16 cellular contexts compared by ENCODE assay signal in the genomic region with DNA sequence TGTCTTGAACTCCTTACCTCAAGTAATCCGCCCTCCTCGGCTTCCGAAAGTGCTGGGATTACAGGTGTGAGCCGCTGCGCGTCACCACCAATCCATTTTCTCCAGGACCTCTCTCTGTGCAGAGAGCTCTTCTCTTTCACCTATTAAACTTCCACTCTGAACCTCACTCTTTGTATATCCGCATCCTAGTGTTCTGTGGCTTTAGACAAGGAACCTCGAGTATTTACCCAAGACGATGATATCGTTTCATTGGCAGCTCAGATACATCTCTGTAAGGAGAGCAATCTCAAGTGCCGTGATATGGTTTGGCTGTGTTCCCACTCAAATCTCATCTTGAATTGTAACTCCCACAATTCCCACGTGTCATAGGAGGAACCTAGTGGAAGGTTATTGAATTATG. TPM values are rescaled to one million over a fixed set of nuclear protein-coding genes. Genes with fewer than 3 reads are reported as not detected.
DNase-seq lines count a peak whose midpoint lies in the region; ATAC-seq and TF ChIP-seq lines count a peak whose summit lies in the region.
"Had no signal": no experiment of that assay in that cellular context is flagged by ENCODE, and none has a peak within 500 bp of the region (broad histone marks: within the 10 kb centered on the region; RNA-seq: fewer than 3 reads in every experiment).

No MANE protein-coding gene starts in this region.

- ATAC-seq in HG03521 (IDR thresholded peaks at IDR 0.05; ENCODE audit: unreplicated experiment) = no peak
- no peak for ATAC-seq in activated naive CD8-positive, alpha-beta T cell treated with anti-CD3 and anti-CD28 coated beads, Interleukin-2, amount 50 U/mL, for 24 hours
- ATAC-seq: HCT116 had no signal

- no peak for TF ChIP-seq CTCF in endothelial cell (IDR thresholded peaks at IDR 0.05; ENCODE audit: unreplicated experiment)

- peaks cover 26% of the 10 kb centered on the region for H3K36me3 Mint-ChIP-seq in endothelial cell (ENCODE audit: low read depth, unreplicated experiment)
- H3K36me3 Mint-ChIP-seq in activated naive CD8-positive, alpha-beta T cell treated with anti-CD3 and anti-CD28 coated beads, Interleukin-2, amount 50 U/mL, for 24 hours (ENCODE audit: low read depth) = peaks cover 22% of the 10 kb centered on the region
- H3K36me3 Mint-ChIP-seq: IgD-negative memory B cell had no signal

- DNase-seq in NCI-H1092 treated with DMSO at 0.1 percent for 48 hours (lab: John Stamatoyannopoulos, UW) (peak; percentile 14), NCI-H1092 (lab: John Stamatoyannopoulos, UW) (no peak), NCI-H226 (peak; percentile 53), endothelial cell (ENCODE audit: low spot score) (no peak), dermis blood vessel endothelial cell (no peak)
- no peak for DNase-seq in activated T-cell treated with anti-CD3 and anti-CD28 coated beads, Interleukin-2, amount 50 U/mL, for 48 hours
- no peak for DNase-seq in activated naive CD8-positive, alpha-beta T cell treated with anti-CD3 and anti-CD28 coated beads, Interleukin-2, amount 50 U/mL, for 24 hours
- DNase-seq: 8988T, GM23248, NCI-H446 treated with DMSO at 0.1 percent for 48 hours, NCI-H748 treated with DMSO at 0.1 percent for 48 hours, Right ventricle myocardium superior, SK-N-SH had no signal

- peaks cover 3% of the 10 kb centered on the region for H3K27me3 Mint-ChIP-seq in endothelial cell (ENCODE audit: unreplicated experiment)
- no peaks in the 10 kb centered on the region for H3K27me3 Mint-ChIP-seq in activated naive CD8-positive, alpha-beta T cell treated with anti-CD3 and anti-CD28 coated beads, Interleukin-2, amount 50 U/mL, for 24 hours

- peak overlapping the region; percentile 44 for H3K4me3 Mint-ChIP-seq in endothelial cell (ENCODE audit: unreplicated experiment)
- no peak overlapping the region for H3K4me3 Mint-ChIP-seq in activated naive CD8-positive, alpha-beta T cell treated with anti-CD3 and anti-CD28 coated beads, Interleukin-2, amount 50 U/mL, for 24 hours
- H3K4me3 Mint-ChIP-seq: IgD-negative memory B cell had no signal

- peaks cover 27% of the 10 kb centered on the region for H3K9me3 Mint-ChIP-seq in endothelial cell (ENCODE audit: unreplicated experiment)
- peaks cover 10% of the 10 kb centered on the region for H3K9me3 Mint-ChIP-seq in activated naive CD8-positive, alpha-beta T cell treated with anti-CD3 and anti-CD28 coated beads, Interleukin-2, amount 50 U/mL, for 24 hours

- no peaks in the 10 kb centered on the region for H3K4me1 Mint-ChIP-seq in endothelial cell (ENCODE audit: unreplicated experiment)
- peaks cover 28% of the 10 kb centered on the region for H3K4me1 Mint-ChIP-seq in activated naive CD8-positive, alpha-beta T cell treated with anti-CD3 and anti-CD28 coated beads, Interleukin-2, amount 50 U/mL, for 24 hours

- no peak overlapping the region for H3K27ac Mint-ChIP-seq in endothelial cell (ENCODE audit: unreplicated experiment)
- no peak overlapping the region for H3K27ac Mint-ChIP-seq in activated naive CD8-positive, alpha-beta T cell treated with anti-CD3 and anti-CD28 coated beads, Interleukin-2, amount 50 U/mL, for 24 hours

RNA-seq across cellular contexts. Expression of a gene that starts 15.1 kb away (rescaled TPM):
- 52.1 TPM for total RNA-seq in endothelial cell (ENCODE audit: unreplicated experiment)
- 30.8 and 54.9 TPM in 2 replicates for total RNA-seq in dermis blood vessel endothelial cell

RNA-seq across cellular contexts. Expression of a gene that starts 31.9 kb away (rescaled TPM):
- total RNA-seq in endothelial cell (ENCODE audit: unreplicated experiment) (24.4 TPM), dermis blood vessel endothelial cell (25.0 and 35.6 TPM in 2 replicates)

RNA-seq across cellular contexts. Expression of a gene that starts 59.7 kb away (rescaled TPM):
- total RNA-seq in endothelial cell (ENCODE audit: unreplicated experiment) = 26.3 TPM
- 20.1 and 20.6 TPM in 2 replicates for total RNA-seq in dermis blood vessel endothelial cell

Comparison
In these comparisons a context has a peak if more than half of its experiments do, and no peak if none do; other contexts are left out.
1. DNase-seq: peak in NCI-H1092 treated with DMSO at 0.1 percent for 48 hours (single experiment) and NCI-H226 (single experiment); none in NCI-H1092 (single experiment), endothelial cell (single experiment), activated T-cell treated with anti-CD3 and anti-CD28 coated beads, Interleukin-2, amount 50 U/mL, for 48 hours (0 of 2), dermis blood vessel endothelial cell (single experiment) and activated naive CD8-positive, alpha-beta T cell treated with anti-CD3 and anti-CD28 coated beads, Interleukin-2, amount 50 U/mL, for 24 hours (single experiment).